1 cellular context compared by ENCODE assay signal in genomic region chr21:31142600-31142999, GRCh38.
TF ChIP-seq lines count a peak whose summit lies in the region.

No MANE protein-coding gene starts in this region.

TF ChIP-seq in HCT116, 20 proteins besides CTCF, POLR2A, EP300 and RAD21 (continued from another document):
- no peak for TF ChIP-seq REST (IDR thresholded peaks at IDR 0.05; ENCODE audit: low read depth)
